21 cellular contexts compared by ENCODE assay signal in the genomic region with DNA sequence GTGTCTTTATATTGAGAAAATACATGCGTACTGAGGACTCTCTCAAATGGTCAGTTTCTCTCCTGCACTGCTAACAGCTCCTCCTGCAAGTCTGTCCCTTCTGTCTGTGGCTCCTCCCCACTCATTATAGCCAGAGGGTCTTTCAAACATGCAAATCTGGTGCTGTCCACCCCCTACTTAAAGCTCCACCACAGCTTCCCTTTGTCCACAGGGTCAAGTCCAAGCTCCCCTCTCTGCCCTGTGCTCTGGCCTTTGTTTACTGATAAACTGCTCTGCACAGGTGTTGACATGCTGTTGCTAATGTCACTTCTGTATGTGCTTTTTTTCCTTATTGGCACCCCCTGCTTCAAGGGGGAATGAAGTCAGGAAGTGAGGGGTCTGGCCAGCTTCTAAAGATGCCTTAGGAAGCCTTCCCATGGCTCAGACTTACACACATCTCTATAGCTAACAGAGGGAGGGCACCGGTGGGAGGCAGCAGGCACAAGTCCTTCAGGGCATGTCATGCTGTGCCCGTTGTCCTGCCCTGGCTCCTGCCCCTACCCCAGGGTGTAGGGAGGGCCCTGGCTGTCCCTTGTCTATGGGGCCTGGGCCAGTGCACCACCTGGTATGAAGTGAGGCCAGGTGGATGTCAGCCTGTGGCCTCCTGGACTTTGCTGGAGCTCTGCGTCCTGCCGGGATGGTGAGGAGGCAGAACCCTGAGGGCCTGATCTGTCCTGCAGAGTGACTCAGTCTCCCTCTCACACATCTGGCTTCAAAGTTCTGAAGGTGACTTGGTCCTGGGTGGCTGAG. TPM values are rescaled to one million over a fixed set of nuclear protein-coding genes. Genes with fewer than 3 reads are reported as not detected.
DNase-seq lines count a peak whose midpoint lies in the region; ATAC-seq, FAIRE-seq and TF ChIP-seq lines count a peak whose summit lies in the region.
"Had no signal": no experiment of that assay in that cellular context is flagged by ENCODE, and none has a peak within 500 bp of the region (broad histone marks: within the 10 kb centered on the region; RNA-seq: fewer than 3 reads in every experiment).

No MANE protein-coding gene starts in this region.

- H3K27me3 ChIP-seq in right atrium auricular region: no peaks in the 10 kb centered on the region
- H3K27me3 ChIP-seq in duodenal mucosa (ENCODE audit: control insufficient read depth in 1 of 2, insufficient read depth in 2 of 2, low read length in 2 of 2): no peaks in the 10 kb centered on the region
- H3K27me3 ChIP-seq: left lung, SJCRH30, vagina had no signal

- no peak overlapping the region for H3K4me3 ChIP-seq in right atrium auricular region
- peak overlapping the region in 1 of 2 donors; percentile 2 for H3K4me3 ChIP-seq in duodenal mucosa (ENCODE audit: low read depth in 1 of 2, low read length in 2 of 2)
- H3K4me3 ChIP-seq: left lung, SJCRH30, vagina had no signal

- no peaks in the 10 kb centered on the region for H3K36me3 Mint-ChIP-seq in mesothelial cell of epicardium
- H3K36me3 Mint-ChIP-seq: CD4-positive, CD25-positive, alpha-beta regulatory T cell had no signal

- H3K27ac Mint-ChIP-seq in mesothelial cell of epicardium: peak overlapping the region; percentile 0
- H3K27ac Mint-ChIP-seq: CD4-positive, CD25-positive, alpha-beta regulatory T cell; nephron had no signal

- H3K4me1 ChIP-seq in right atrium auricular region (peaks cover 0 to 8% of the 10 kb centered on the region in 2 donors), duodenal mucosa (ENCODE audit: control insufficient read depth in 1 of 2, insufficient read depth in 2 of 2, low read length in 2 of 2) (peaks cover 43 to 50% of the 10 kb centered on the region in 2 donors)
- H3K4me1 ChIP-seq: left lung, vagina had no signal

- ATAC-seq in Right ventricle myocardium superior (ENCODE audit: poor library complexity) (peak; percentile 23), GM18861 (IDR thresholded peaks at IDR 0.05; ENCODE audit: unreplicated experiment) (no peak)
- ATAC-seq: left lung had no signal

- H3K4me1 Mint-ChIP-seq in mesothelial cell of epicardium: peaks cover 20% of the 10 kb centered on the region
- H3K4me1 Mint-ChIP-seq: CD4-positive, CD25-positive, alpha-beta regulatory T cell had no signal

- no peaks in the 10 kb centered on the region for H3K9me3 Mint-ChIP-seq in mesothelial cell of epicardium
- H3K9me3 Mint-ChIP-seq: nephron had no signal

- no peak for FAIRE-seq in urothelium cell line (lab: Jason Lieb, UNC)
- FAIRE-seq: endothelial cell of umbilical vein had no signal

- TF ChIP-seq CTCF in right atrium auricular region (IDR thresholded peaks at IDR 0.05) (no peak), mesothelial cell of epicardium (IDR thresholded peaks at IDR 0.05; ENCODE audit: unreplicated experiment) (no peak)

- no peaks in the 10 kb centered on the region for H3K36me3 ChIP-seq in right atrium auricular region
- H3K36me3 ChIP-seq in duodenal mucosa (ENCODE audit: control insufficient read depth in 1 of 2, insufficient read depth in 2 of 2, low read length in 2 of 2): no peaks in the 10 kb centered on the region
- H3K36me3 ChIP-seq: left lung, SJCRH30, vagina had no signal

- H3K9me3 ChIP-seq in right atrium auricular region (no peaks in the 10 kb centered on the region), duodenal mucosa (ENCODE audit: control insufficient read depth in 1 of 2, low read length in 2 of 2) (no peaks in the 10 kb centered on the region)
- H3K9me3 ChIP-seq: left lung, SJCRH30, vagina had no signal

- no peak overlapping the region for H3K27ac ChIP-seq in right atrium auricular region
- H3K27ac ChIP-seq in duodenal mucosa (ENCODE audit: low read depth, low read length): peak overlapping the region; percentile 74
- H3K27ac ChIP-seq: left lung, SJCRH30, vagina had no signal

- intact Hi-C loops in Right ventricle myocardium superior (cut with DNase I): no loop called here

- DNase-seq in Right ventricle myocardium superior (no peak), right atrium auricular region (ENCODE audit: low spot score) (no peak), mesothelial cell of epicardium (ENCODE audit: low spot score in 2 of 2, unreplicated experiment in 2 of 2) (no peak), urothelium cell line (ENCODE audit: low spot score) (peak; percentile 2), NCI-H446 treated with DMSO at 0.1 percent for 48 hours (lab: John Stamatoyannopoulos, UW) (no peak), NCI-H1105 (lab: John Stamatoyannopoulos, UW) (no peak)
- DNase-seq: activated effector memory CD4-positive, alpha-beta T cell treated with Interleukin-2 at 50 U/mL for 16 hours; CD4-positive, CD25-positive, alpha-beta regulatory T cell; EL; foreskin melanocyte; left lung; NCI-H1694 treated with DMSO at 0.1 percent for 48 hours; SJCRH30; stimulated activated naive CD4-positive, alpha-beta T cell had no signal

- no peak overlapping the region for H3K4me3 Mint-ChIP-seq in mesothelial cell of epicardium
- H3K4me3 Mint-ChIP-seq: nephron had no signal

- H3K9ac ChIP-seq in duodenal mucosa (ENCODE audit: low read depth in 1 of 2, low read length in 2 of 2): peak overlapping the region; percentile 66 to 76

- no peaks in the 10 kb centered on the region for H3K27me3 Mint-ChIP-seq in mesothelial cell of epicardium (ENCODE audit: low read depth)
- H3K27me3 Mint-ChIP-seq: CD4-positive, CD25-positive, alpha-beta regulatory T cell had no signal

RNA-seq across cellular contexts. Expression of gene GPR37L1, which starts 47.5 kb away (rescaled TPM):
- 0.05 TPM for total RNA-seq in Right ventricle myocardium superior
- total RNA-seq in right atrium auricular region: under 1 TPM in 1 of 2 donors, not detected in 1; 0.07 TPM
- 0.07 to 0.11 TPM (median 0.09 TPM) in 3 replicates for total RNA-seq in mesothelial cell of epicardium
- total RNA-seq: CD4-positive, CD25-positive, alpha-beta regulatory T cell; endothelial cell of umbilical vein; MCF 10A; T-helper 2 cell treated with Interferon-gamma antibody and Interleukin-4, amounts not matched to agents 100 ng/mL and 5 ng/mL, for 36 hours had no signal
